8 cellular contexts compared by ENCODE assay signal in genomic region chr16:89410794-89411309, GRCh38.
DNase-seq lines count a peak whose midpoint lies in the region; ATAC-seq and TF ChIP-seq lines count a peak whose summit lies in the region.

No MANE protein-coding gene starts in this region.

- H3K36me3 ChIP-seq in KOPT-K1 (ENCODE audit: insufficient read depth, low read length) (peaks cover 5% of the 10 kb centered on the region), Karpas-422 (ENCODE audit: insufficient read depth, low read length) (no peaks in the 10 kb centered on the region)

- peak; percentile 77 for DNase-seq in Ammon's horn (ENCODE audit: low spot score)
- peak; percentile 87 for DNase-seq in astrocyte of the cerebellum (ENCODE audit: low read depth)
- peak; percentile 92 for DNase-seq in iris pigment epithelial cell (ENCODE audit: low read depth)
- DNase-seq in smooth muscle cell of the brain vasculature (ENCODE audit: low read depth, low spot score), result peak; percentile 98
- DNase-seq in Karpas-422, result no peak

- H3K27me3 ChIP-seq in Karpas-422 (ENCODE audit: low read length), result no peaks in the 10 kb centered on the region

- no peak overlapping the region for H2AFZ ChIP-seq in Karpas-422 (ENCODE audit: low read length)

- H3K4me2 ChIP-seq in Karpas-422 (ENCODE audit: low read depth, low read length, poor library complexity, severe bottlenecking), result no peak overlapping the region

- no peaks in the 10 kb centered on the region for H3K9me2 ChIP-seq in Karpas-422 (replicated peaks; ENCODE audit: insufficient read depth, low read length)

- TF ChIP-seq CTCF in astrocyte of the cerebellum (IDR thresholded peaks at IDR 0.05; ENCODE audit: low read depth, low read length, missing control alignments), result peak; percentile 23

- ATAC-seq in HG03095 (IDR thresholded peaks at IDR 0.05; ENCODE audit: unreplicated experiment) (no peak), GM21526 (IDR thresholded peaks at IDR 0.05; ENCODE audit: low FRiP score, unreplicated experiment) (no peak)

- H3K4me1 ChIP-seq in Karpas-422 (ENCODE audit: low read length), result no peaks in the 10 kb centered on the region

- peaks cover 54% of the 10 kb centered on the region for H4K20me1 ChIP-seq in Karpas-422 (ENCODE audit: insufficient read depth, low read depth, low read length)

- H3K9me3 ChIP-seq in KOPT-K1 (ENCODE audit: insufficient read depth, low read length, poor library complexity, severe bottlenecking), result no peaks in the 10 kb centered on the region
- no peaks in the 10 kb centered on the region for H3K9me3 ChIP-seq in Karpas-422 (ENCODE audit: low read length)

- H3K27ac ChIP-seq in KOPT-K1 (ENCODE audit: low read depth, low read length, poor library complexity, severe bottlenecking), result peak overlapping the region; percentile 10
- H3K27ac ChIP-seq in Karpas-422 (ENCODE audit: low read length), result no peak overlapping the region

- in situ Hi-C loops in astrocyte of the cerebellum (cut with HindIII; ENCODE audit: low sequenced_read_pairs), result no loop called here

- H3K79me2 ChIP-seq in Karpas-422 (ENCODE audit: low read length), result peaks cover 94% of the 10 kb centered on the region

- no peak overlapping the region for H3K9ac ChIP-seq in Karpas-422 (ENCODE audit: low read length)

- H3K4me3 ChIP-seq in astrocyte of the cerebellum (ENCODE audit: low read depth, low read length) (no peak overlapping the region), Karpas-422 (ENCODE audit: low read length) (no peak overlapping the region)
